Comparison of ENCODE assay signal across 8 cellular contexts in the genomic region with DNA sequence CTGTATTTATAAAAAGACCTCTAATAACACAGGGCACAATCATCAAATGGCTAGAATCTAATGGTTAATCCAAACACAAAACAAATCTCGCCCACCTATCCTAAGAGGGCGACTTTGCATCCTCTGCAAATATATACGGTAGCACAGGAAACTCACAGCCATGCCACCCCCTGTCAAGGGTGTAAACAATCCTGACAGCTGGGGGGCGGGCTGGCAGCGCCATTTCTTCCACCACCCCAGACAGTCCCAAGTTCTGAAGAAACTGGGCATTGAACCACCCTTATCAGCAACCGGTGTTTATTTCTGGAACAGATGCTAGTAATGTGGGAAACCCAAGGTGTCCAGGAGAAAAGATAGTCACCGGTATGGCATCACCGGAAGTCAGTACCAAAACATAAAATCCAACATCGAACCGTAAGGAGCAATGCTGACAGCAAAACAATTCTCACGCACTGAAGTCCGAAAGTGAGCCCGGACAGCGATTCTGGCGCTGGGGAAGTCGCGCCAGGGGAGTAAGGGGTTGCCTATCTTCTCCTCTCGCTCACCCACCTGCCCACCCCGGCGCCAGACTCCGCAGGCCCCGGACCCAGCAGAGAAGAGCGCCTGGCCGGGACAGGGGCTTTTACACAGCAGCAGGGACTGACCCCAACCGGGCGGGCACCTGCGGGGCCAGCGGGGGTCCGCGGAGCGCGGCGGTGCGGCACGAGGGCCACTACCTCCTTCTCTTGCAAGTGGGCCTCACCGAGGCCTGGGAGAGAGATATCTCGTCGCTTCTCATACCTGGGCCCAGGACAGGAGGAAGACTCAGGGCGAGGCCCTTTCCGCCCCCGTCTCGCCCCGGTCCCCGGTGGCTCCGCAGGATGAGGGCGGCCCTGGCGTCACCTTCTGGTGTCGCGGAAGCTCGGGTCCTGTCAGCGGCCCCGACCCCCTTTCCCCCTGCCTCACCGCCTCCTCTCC. TPM values are rescaled to one million over a fixed set of nuclear protein-coding genes. Genes with fewer than 3 reads are reported as not detected.
DNase-seq lines count a peak whose midpoint lies in the region; ATAC-seq and TF ChIP-seq lines count a peak whose summit lies in the region.

No MANE protein-coding gene starts in this region.

- no peak for DNase-seq in CD14-positive monocyte (ENCODE audit: low spot score)
- DNase-seq in T-helper 2 cell treated with Interferon-gamma antibody and Interleukin-4, amounts not matched to agents 5 μg/mL and 100 μg/mL, for 36 hours (ENCODE audit: low spot score): no peak
- DNase-seq in caudate nucleus (lab: John Stamatoyannopoulos, UW): peak in 23 of 61 donors; percentile 1 to 71 (median 36)
- peak; percentile 28 for DNase-seq in stimulated activated CD4-positive, alpha-beta T cell treated with anti-CD3 and anti-CD28 coated beads, Interleukin-4, amount 100 ng/mL, for 24 hours
- DNase-seq in NCI-H1436 treated with DMSO at 0.1 percent for 48 hours (lab: John Stamatoyannopoulos, UW): no peak

- H3K27me3 ChIP-seq in layer of hippocampus (ENCODE audit: control insufficient read depth, insufficient read depth, low read length): no peaks in the 10 kb centered on the region

- H3K4me1 Mint-ChIP-seq in CD14-positive monocyte: peaks cover 26% of the 10 kb centered on the region
- peaks cover 31% of the 10 kb centered on the region for H3K4me1 Mint-ChIP-seq in T-helper 2 cell treated with Interferon-gamma antibody and Interleukin-4, amounts not matched to agents 5 μg/mL and 100 μg/mL, for 36 hours (ENCODE audit: low read depth)

- H3K27ac ChIP-seq in caudate nucleus (ENCODE audit: low read depth, low read length) (peak overlapping the region; percentile 76), layer of hippocampus (ENCODE audit: low read depth, low read length) (peak overlapping the region; percentile 40)

- TF ChIP-seq CTCF in CD14-positive monocyte (IDR thresholded peaks at IDR 0.05): no peak

- H3K27me3 Mint-ChIP-seq in CD14-positive monocyte (ENCODE audit: low read depth in 3 of 3): peaks cover 19 to 36% (median 28%) of the 10 kb centered on the region in 3 donors
- peaks cover 31% of the 10 kb centered on the region for H3K27me3 Mint-ChIP-seq in T-helper 2 cell treated with Interferon-gamma antibody and Interleukin-4, amounts not matched to agents 5 μg/mL and 100 μg/mL, for 36 hours (ENCODE audit: low read depth)

- H3K9me3 Mint-ChIP-seq in CD14-positive monocyte: peaks cover 0 to 4% (median 0%) of the 10 kb centered on the region in 7 donors
- H3K9me3 Mint-ChIP-seq in T-helper 2 cell treated with Interferon-gamma antibody and Interleukin-4, amounts not matched to agents 5 μg/mL and 100 μg/mL, for 36 hours: no peaks in the 10 kb centered on the region

- intact Hi-C loops in CD14-positive monocyte (cut with micrococcal nuclease): no loop called here

- peak overlapping the region; percentile 74 to 96 (median 92) for H3K27ac Mint-ChIP-seq in CD14-positive monocyte
- H3K27ac Mint-ChIP-seq in T-helper 2 cell treated with Interferon-gamma antibody and Interleukin-4, amounts not matched to agents 5 μg/mL and 100 μg/mL, for 36 hours: peak overlapping the region; percentile 96

- ATAC-seq in GM19351 (IDR thresholded peaks at IDR 0.05; ENCODE audit: unreplicated experiment) (peak; percentile 37), HG03457 (IDR thresholded peaks at IDR 0.05; ENCODE audit: unreplicated experiment) (peak; percentile 6)

- peaks cover 16 to 19% of the 10 kb centered on the region in 2 donors for H3K36me3 Mint-ChIP-seq in CD14-positive monocyte
- peaks cover 10% of the 10 kb centered on the region for H3K36me3 Mint-ChIP-seq in T-helper 2 cell treated with Interferon-gamma antibody and Interleukin-4, amounts not matched to agents 5 μg/mL and 100 μg/mL, for 36 hours (ENCODE audit: low read depth)

- H3K4me3 Mint-ChIP-seq in CD14-positive monocyte: peak overlapping the region; percentile 97
- peak overlapping the region; percentile 94 for H3K4me3 Mint-ChIP-seq in T-helper 2 cell treated with Interferon-gamma antibody and Interleukin-4, amounts not matched to agents 5 μg/mL and 100 μg/mL, for 36 hours

RNA-seq across cellular contexts. Expression of a gene that starts 0.6 kb away (rescaled TPM):
- 10 to 100 TPM; 17.5 to 21.4 TPM for polyA plus RNA-seq in CD14-positive monocyte

RNA-seq across cellular contexts. Expression of a gene that starts 37.5 kb away (rescaled TPM):
- polyA plus RNA-seq in CD14-positive monocyte: 10 to 100 TPM; 21.1 to 34.9 TPM
